10 cellular contexts compared by ENCODE assay signal in genomic region chr1:155175281-155175926, GRCh38. TPM values are rescaled to one million over a fixed set of nuclear protein-coding genes. Genes with fewer than 3 reads are reported as not detected.
DNase-seq lines count a peak whose midpoint lies in the region; ATAC-seq and TF ChIP-seq lines count a peak whose summit lies in the region.
"Had no signal": no experiment of that assay in that cellular context is flagged by ENCODE, and none has a peak within 500 bp of the region (broad histone marks: within the 10 kb centered on the region; RNA-seq: fewer than 3 reads in every experiment).

No MANE protein-coding gene starts in this region.

- H3K27me3 Mint-ChIP-seq in activated CD4-positive, alpha-beta T cell treated with anti-CD3 and anti-CD28 coated beads, Interleukin-2, amount 10 ng/mL, durations not matched to agents 24 days and 14 days: peaks cover 6% of the 10 kb centered on the region
- H3K27me3 Mint-ChIP-seq in WTC11 (ENCODE audit: low read depth): no peaks in the 10 kb centered on the region

- H3K4me1 Mint-ChIP-seq in activated CD4-positive, alpha-beta T cell treated with anti-CD3 and anti-CD28 coated beads, Interleukin-2, amount 10 ng/mL, durations not matched to agents 24 days and 14 days: peaks cover 43% of the 10 kb centered on the region
- peaks cover 29% of the 10 kb centered on the region for H3K4me1 Mint-ChIP-seq in WTC11

- H3K9me3 Mint-ChIP-seq in activated CD4-positive, alpha-beta T cell treated with anti-CD3 and anti-CD28 coated beads, Interleukin-2, amount 10 ng/mL, durations not matched to agents 24 days and 14 days: no peaks in the 10 kb centered on the region
- no peaks in the 10 kb centered on the region for H3K9me3 Mint-ChIP-seq in WTC11

- no peak for TF ChIP-seq CTCF in WTC11 (IDR thresholded peaks at IDR 0.05)

- POLR2A ChIA-PET in WTC11 (lab: Charles Lee): interaction anchor here (1.0 to 5.2 kb wide), 4 partner anchors 19 to 47 kb away, joined by 3 to 83 read pairs (median 4); no protein-coding TSS in a partner anchor

- H3K27ac ChIP-seq in substantia nigra (ENCODE audit: low read depth, low read length, poor library complexity, severe bottlenecking): peak overlapping the region; percentile 96

- intact Hi-C loops in activated CD4-positive, alpha-beta T cell treated with anti-CD3 and anti-CD28 coated beads, Interleukin-2, amount 10 ng/mL, durations not matched to agents 24 days and 14 days (cut with micrococcal nuclease): no loop called here

- peak overlapping the region; percentile 55 for H3K27ac Mint-ChIP-seq in activated CD4-positive, alpha-beta T cell treated with anti-CD3 and anti-CD28 coated beads, Interleukin-2, amount 10 ng/mL, durations not matched to agents 24 days and 14 days
- no peak overlapping the region for H3K27ac Mint-ChIP-seq in WTC11

- ATAC-seq in WTC11: no peak
- no peak for ATAC-seq in HG03097 (IDR thresholded peaks at IDR 0.05; ENCODE audit: low FRiP score, unreplicated experiment)
- ATAC-seq in GM19397 (IDR thresholded peaks at IDR 0.05; ENCODE audit: unreplicated experiment): no peak
- no peak for ATAC-seq in GM18909 (IDR thresholded peaks at IDR 0.05; ENCODE audit: poor library complexity, unreplicated experiment)

- peak overlapping the region; percentile 80 for H3K4me3 ChIP-seq in iPS-11a (ENCODE audit: low read depth, low read length)
- H3K4me3 ChIP-seq: lung had no signal

- peak; percentile 62 for DNase-seq in activated CD4-positive, alpha-beta T cell treated with anti-CD3 and anti-CD28 coated beads, Interleukin-2, amount 10 ng/mL, durations not matched to agents 24 days and 14 days
- DNase-seq in activated CD4-positive, alpha-beta T cell treated with anti-CD3 and anti-CD28 coated beads for 1 hour: no peak
- DNase-seq in WTC11 (ENCODE audit: low spot score): no peak
- peak in 3 of 49 donors; percentile 22 to 28 (median 27) for DNase-seq in substantia nigra (lab: John Stamatoyannopoulos, UW)
- DNase-seq: activated CD4-positive, CD25-positive, alpha-beta regulatory T cell had no signal

- CTCF ChIA-PET in WTC11 (lab: Charles Lee): interaction anchor here (1.2 to 12.2 kb wide), 22 partner anchors 7 to 177 kb away, joined by 3 to 605 read pairs (median 16); partner anchors contain the start of genes ADAM15, EFNA1, EFNA3 and EFNA4

- peak overlapping the region; percentile 99 for H3K4me3 Mint-ChIP-seq in activated CD4-positive, alpha-beta T cell treated with anti-CD3 and anti-CD28 coated beads, Interleukin-2, amount 10 ng/mL, durations not matched to agents 24 days and 14 days
- peak overlapping the region; percentile 94 for H3K4me3 Mint-ChIP-seq in WTC11

- peaks cover 33% of the 10 kb centered on the region for H3K36me3 Mint-ChIP-seq in activated CD4-positive, alpha-beta T cell treated with anti-CD3 and anti-CD28 coated beads, Interleukin-2, amount 10 ng/mL, durations not matched to agents 24 days and 14 days (ENCODE audit: low read depth)
- peaks cover 32% of the 10 kb centered on the region for H3K36me3 Mint-ChIP-seq in WTC11

TF ChIP-seq in WTC11, 78 proteins besides CTCF, POLR2A, EP300 and RAD21:
- TF ChIP-seq STAT6 (CRISPR knock-in tag; conservative IDR thresholded peaks at IDR 0.05; ENCODE audit: low read depth) (no peak), TP53 (CRISPR knock-in tag; IDR thresholded peaks at IDR 0.05) (0 out of 2 replicates have a peak, but pooled peaks have one; percentile 33)

RNA-seq across cellular contexts. Expression of gene TRIM46, which starts 1.8 kb away (rescaled TPM):
- 9.4 and 10.7 TPM in 2 replicates for total RNA-seq in activated CD4-positive, alpha-beta T cell treated with anti-CD3 and anti-CD28 coated beads, Interleukin-2, amount 10 ng/mL, durations not matched to agents 24 days and 14 days
- 20.3 to 22.1 TPM (median 21.4 TPM) in 3 replicates for total RNA-seq in WTC11 (2021)

RNA-seq across cellular contexts. Expression of gene KRTCAP2, which starts 2.3 kb away (rescaled TPM):
- 244 and 245 TPM in 2 replicates for total RNA-seq in activated CD4-positive, alpha-beta T cell treated with anti-CD3 and anti-CD28 coated beads, Interleukin-2, amount 10 ng/mL, durations not matched to agents 24 days and 14 days
- total RNA-seq in WTC11 (2021): 104 to 161 TPM (median 147 TPM) in 3 replicates

RNA-seq across cellular contexts. Expression of gene THBS3, which starts 32.3 kb away (rescaled TPM):
- 10.5 and 10.6 TPM in 2 replicates for total RNA-seq in activated CD4-positive, alpha-beta T cell treated with anti-CD3 and anti-CD28 coated beads, Interleukin-2, amount 10 ng/mL, durations not matched to agents 24 days and 14 days
- 4.0 to 5.3 TPM (median 5.3 TPM) in 3 replicates for total RNA-seq in WTC11 (2021)

RNA-seq across cellular contexts. Expression of gene MTX1, which starts 33.1 kb away (rescaled TPM):
- 62.4 and 64.7 TPM in 2 replicates for total RNA-seq in activated CD4-positive, alpha-beta T cell treated with anti-CD3 and anti-CD28 coated beads, Interleukin-2, amount 10 ng/mL, durations not matched to agents 24 days and 14 days
- total RNA-seq in WTC11 (2021): 57.5 to 62.8 TPM (median 60.4 TPM) in 3 replicates

RNA-seq across cellular contexts. Expression of gene DPM3, which starts 35.1 kb away (rescaled TPM):
- 34.5 and 37.2 TPM in 2 replicates for total RNA-seq in activated CD4-positive, alpha-beta T cell treated with anti-CD3 and anti-CD28 coated beads, Interleukin-2, amount 10 ng/mL, durations not matched to agents 24 days and 14 days
- total RNA-seq in WTC11 (2021): 70.6 to 79.8 TPM (median 73.5 TPM) in 3 replicates
